Comparison of ENCODE assay signal across 1 cellular context in genomic region chr10:1266033-1266802, GRCh38.
TF ChIP-seq lines count a peak whose summit lies in the region.

No MANE protein-coding gene starts in this region.

TF ChIP-seq in K562, 482 proteins besides CTCF, POLR2A, EP300 and RAD21 (continued from another document):
- TF ChIP-seq MGA (IDR thresholded peaks at IDR 0.05) (peak; percentile 48), USF1 (CRISPR knock-in tag; IDR thresholded peaks at IDR 0.05) (no peak), ZNF124 (CRISPR knock-in tag; IDR thresholded peaks at IDR 0.05) (no peak), E2F6 (IDR thresholded peaks at IDR 0.05; ENCODE audit: borderline replicate concordance in 1 of 2, extremely low read depth in 1 of 2, insufficient read depth in 1 of 2, insufficient read length in 1 of 2, low read depth in 1 of 2, low read length in 1 of 2, poor library complexity in 1 of 2, severe bottlenecking in 1 of 2) (peak; percentile 17 to 72)
